Comparison of ENCODE assay signal across 19 cellular contexts in genomic region chrX:113759422-113759821, GRCh38.
DNase-seq lines count a peak whose midpoint lies in the region; ATAC-seq, FAIRE-seq and TF ChIP-seq lines count a peak whose summit lies in the region.
"Had no signal": no experiment of that assay in that cellular context is flagged by ENCODE, and none has a peak within 500 bp of the region (broad histone marks: within the 10 kb centered on the region; RNA-seq: fewer than 3 reads in every experiment).

No MANE protein-coding gene starts in this region.

- H3K4me3 Mint-ChIP-seq in astrocyte (ENCODE audit: unreplicated experiment), result no peak overlapping the region
- H3K4me3 Mint-ChIP-seq: CD4-positive, alpha-beta memory T cell had no signal

- H3K9ac ChIP-seq in KMS-11 (peak overlapping the region; percentile 17; the same call in 1 of the 2 replicates), astrocyte (ENCODE audit: low read length) (no peak overlapping the region)
- H3K9ac ChIP-seq: GM23248 had no signal

- H3K27me3 ChIP-seq in KMS-11 (ENCODE audit: insufficient read depth, low read depth) (no peaks in the 10 kb centered on the region), astrocyte (ENCODE audit: insufficient read depth, low read length) (no peaks in the 10 kb centered on the region), PC-9 (ENCODE audit: insufficient read depth, low read depth) (no peaks in the 10 kb centered on the region)
- H3K27me3 ChIP-seq: BE2C had no signal

- no peaks in the 10 kb centered on the region for H3K36me3 ChIP-seq in KMS-11 (ENCODE audit: insufficient read depth)
- no peaks in the 10 kb centered on the region for H3K36me3 ChIP-seq in astrocyte (ENCODE audit: insufficient read depth, low read length)
- H3K36me3 ChIP-seq in PC-9 (ENCODE audit: low read depth), result no peaks in the 10 kb centered on the region
- H3K36me3 ChIP-seq: BE2C had no signal

- FAIRE-seq in astrocyte (lab: Jason Lieb, UNC), result peak; percentile 91
- FAIRE-seq: A549, GM12891, H54 had no signal

- H2AFZ ChIP-seq in KMS-11 (ENCODE audit: low read depth) (peak overlapping the region; percentile 41), astrocyte (ENCODE audit: low read depth, low read length) (no peak overlapping the region), PC-9 (no peak overlapping the region)
- H2AFZ ChIP-seq: GM23248 had no signal

- H3K4me2 ChIP-seq in KMS-11, result peak overlapping the region; percentile 51; the same call in 1 of the 2 replicates
- H3K4me2 ChIP-seq in astrocyte (ENCODE audit: low read length), result no peak overlapping the region
- H3K4me2 ChIP-seq in PC-9, result no peak overlapping the region
- H3K4me2 ChIP-seq: A549 had no signal

- no peaks in the 10 kb centered on the region for H3K4me1 ChIP-seq in KMS-11 (ENCODE audit: low read depth, poor library complexity, severe bottlenecking)
- H3K4me1 ChIP-seq in astrocyte (ENCODE audit: insufficient read depth, low read length), result no peaks in the 10 kb centered on the region
- no peaks in the 10 kb centered on the region for H3K4me1 ChIP-seq in PC-9 (replicated peaks; ENCODE audit: insufficient read depth)
- H3K4me1 ChIP-seq: A549, BE2C had no signal

- no TSS peak for BruUV-seq in PC-9 (replicated peaks; lab: Mats Ljungman, UMichigan)

- H3K27ac Mint-ChIP-seq in astrocyte (ENCODE audit: unreplicated experiment), result no peak overlapping the region
- H3K27ac Mint-ChIP-seq: CD4-positive, alpha-beta memory T cell had no signal

- POLR2A ChIA-PET in PC-9 (lab: Charles Lee; ENCODE audit: unreplicated experiment), result no interaction called here

- H4K20me1 ChIP-seq in KMS-11 (ENCODE audit: insufficient read depth), result no peaks in the 10 kb centered on the region
- no peaks in the 10 kb centered on the region for H4K20me1 ChIP-seq in astrocyte (ENCODE audit: insufficient read depth, low read length)
- H4K20me1 ChIP-seq in PC-9 (ENCODE audit: insufficient read depth), result no peaks in the 10 kb centered on the region

- H3K4me3 ChIP-seq in KMS-11 (IDR thresholded peaks at IDR 0.05; ENCODE audit: insufficient read depth, low read depth, low read length), result no peak overlapping the region
- H3K4me3 ChIP-seq in astrocyte (ENCODE audit: insufficient read depth, low read depth, low read length), result no peak overlapping the region
- H3K4me3 ChIP-seq in PC-9, result no peak overlapping the region
- H3K4me3 ChIP-seq: A549, GM23248 had no signal

- intact Hi-C loops in PC-9 (cut with micrococcal nuclease; ENCODE audit: unreplicated experiment), result no loop called here

- CTCF ChIA-PET in PC-9 (lab: Charles Lee), result no interaction called here

- ATAC-seq in GM18498 (IDR thresholded peaks at IDR 0.05; ENCODE audit: unreplicated experiment) (peak; percentile 56), GM21367 (IDR thresholded peaks at IDR 0.05; ENCODE audit: unreplicated experiment) (peak; percentile 65), GM18517 (IDR thresholded peaks at IDR 0.05; ENCODE audit: unreplicated experiment) (no peak), HG03135 (IDR thresholded peaks at IDR 0.05; ENCODE audit: unreplicated experiment) (no peak), GM19395 (IDR thresholded peaks at IDR 0.05; ENCODE audit: unreplicated experiment) (no peak)
- ATAC-seq: A549, HCT116 had no signal

- H3K9me3 Mint-ChIP-seq in astrocyte (ENCODE audit: unreplicated experiment), result no peaks in the 10 kb centered on the region

- H3K9me3 ChIP-seq in astrocyte (ENCODE audit: insufficient read depth, low read depth, low read length), result no peaks in the 10 kb centered on the region
- no peaks in the 10 kb centered on the region for H3K9me3 ChIP-seq in PC-9 (ENCODE audit: insufficient read depth, low read depth)
- H3K9me3 ChIP-seq: A549, BE2C had no signal

- no peaks in the 10 kb centered on the region for H3K4me1 Mint-ChIP-seq in astrocyte (ENCODE audit: low read depth, unreplicated experiment)
- H3K4me1 Mint-ChIP-seq: CD4-positive, alpha-beta memory T cell had no signal

- H3K79me2 ChIP-seq in KMS-11 (ENCODE audit: insufficient read depth, low read depth) (no peaks in the 10 kb centered on the region), astrocyte (ENCODE audit: insufficient read depth, low read length) (no peaks in the 10 kb centered on the region), PC-9 (ENCODE audit: low read depth) (no peaks in the 10 kb centered on the region)

- H3K27ac ChIP-seq in KMS-11 (no peak overlapping the region), astrocyte (ENCODE audit: low read depth, low read length) (no peak overlapping the region), PC-9 (no peak overlapping the region)
- H3K27ac ChIP-seq: A549, C4-2B, GM23248, HL-60 had no signal

- no peaks in the 10 kb centered on the region for H3K9me2 ChIP-seq in PC-9 (ENCODE audit: insufficient read depth)

- H3K36me3 Mint-ChIP-seq in astrocyte (ENCODE audit: low read depth, unreplicated experiment), result no peaks in the 10 kb centered on the region
- H3K36me3 Mint-ChIP-seq: CD4-positive, alpha-beta memory T cell had no signal

- DNase-seq in astrocyte (ENCODE audit: low read depth), result no peak
- no peak for DNase-seq in PC-9
- DNase-seq: BE2C; CD4-positive, alpha-beta memory T cell; DMS79; GM23248; Kasumi-1 had no signal

- TF ChIP-seq CTCF in KMS-11 (conservative IDR thresholded peaks at IDR 0.05; ENCODE audit: low read depth, low read length), result no peak
- TF ChIP-seq CTCF in astrocyte (IDR thresholded peaks at IDR 0.05; ENCODE audit: insufficient read depth, low read depth, low read length), result no peak
- no peak for TF ChIP-seq CTCF in PC-9 (conservative IDR thresholded peaks at IDR 0.05)

- no peaks in the 10 kb centered on the region for H3K27me3 Mint-ChIP-seq in astrocyte (ENCODE audit: low read depth, unreplicated experiment)
- H3K27me3 Mint-ChIP-seq: CD4-positive, alpha-beta memory T cell had no signal

- H3F3A ChIP-seq in PC-9 (ENCODE audit: insufficient read depth, low read depth), result no peaks in the 10 kb centered on the region

Comparison
In these comparisons a context has a peak if more than half of its experiments do, and no peak if none do; other contexts are left out.
1. ATAC-seq: peak in GM18498 (single experiment) and GM21367 (single experiment); none in GM18517 (single experiment), HG03135 (single experiment) and GM19395 (single experiment).